ENCODE assay signal across 8 cellular contexts in genomic region chr19:2236285-2237050, GRCh38. TPM values are rescaled to one million over a fixed set of nuclear protein-coding genes. Genes with fewer than 3 reads are reported as not detected.
DNase-seq lines count a peak whose midpoint lies in the region; ATAC-seq and TF ChIP-seq lines count a peak whose summit lies in the region.

A gene with protein sequence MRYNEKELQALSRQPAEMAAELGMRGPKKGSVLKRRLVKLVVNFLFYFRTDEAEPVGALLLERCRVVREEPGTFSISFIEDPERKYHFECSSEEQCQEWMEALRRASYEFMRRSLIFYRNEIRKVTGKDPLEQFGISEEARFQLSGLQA (minus strand): TSS chr19:2236329. CDS start chr19:2236248, 81 bp downstream.
A gene with protein sequence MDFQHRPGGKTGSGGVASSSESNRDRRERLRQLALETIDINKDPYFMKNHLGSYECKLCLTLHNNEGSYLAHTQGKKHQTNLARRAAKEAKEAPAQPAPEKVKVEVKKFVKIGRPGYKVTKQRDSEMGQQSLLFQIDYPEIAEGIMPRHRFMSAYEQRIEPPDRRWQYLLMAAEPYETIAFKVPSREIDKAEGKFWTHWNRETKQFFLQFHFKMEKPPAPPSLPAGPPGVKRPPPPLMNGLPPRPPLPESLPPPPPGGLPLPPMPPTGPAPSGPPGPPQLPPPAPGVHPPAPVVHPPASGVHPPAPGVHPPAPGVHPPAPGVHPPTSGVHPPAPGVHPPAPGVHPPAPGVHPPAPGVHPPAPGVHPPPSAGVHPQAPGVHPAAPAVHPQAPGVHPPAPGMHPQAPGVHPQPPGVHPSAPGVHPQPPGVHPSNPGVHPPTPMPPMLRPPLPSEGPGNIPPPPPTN (plus strand): TSS chr19:2236824. CDS start chr19:2243419, 6,595 bp downstream.

- no peaks in the 10 kb centered on the region for H3K9me3 Mint-ChIP-seq in activated CD4-positive, alpha-beta T cell treated with anti-CD3 and anti-CD28 coated beads, Interleukin-2, amount 10 ng/mL, durations not matched to agents 24 days and 14 days

- peaks cover 56% of the 10 kb centered on the region for H3K36me3 Mint-ChIP-seq in activated CD4-positive, alpha-beta T cell treated with anti-CD3 and anti-CD28 coated beads, Interleukin-2, amount 10 ng/mL, durations not matched to agents 24 days and 14 days (ENCODE audit: low read depth)

- H3K27ac ChIP-seq in C4-2B (peak within 1 kb of the TSS; percentile 95), coronary artery (peak within 1 kb of the TSS; percentile 98 to 100), layer of hippocampus (ENCODE audit: low read depth, low read length) (peak within 1 kb of the TSS; percentile 100)

- no peaks in the 10 kb centered on the region for H3K27me3 ChIP-seq in layer of hippocampus (ENCODE audit: control insufficient read depth, insufficient read depth, low read length)

- peak within 1 kb of the TSS; percentile 98 for H3K4me3 ChIP-seq in coronary artery

- peak within 1 kb of the TSS; percentile 100 for H3K4me3 Mint-ChIP-seq in activated CD4-positive, alpha-beta T cell treated with anti-CD3 and anti-CD28 coated beads, Interleukin-2, amount 10 ng/mL, durations not matched to agents 24 days and 14 days

- H3K27ac Mint-ChIP-seq in activated CD4-positive, alpha-beta T cell treated with anti-CD3 and anti-CD28 coated beads, Interleukin-2, amount 10 ng/mL, durations not matched to agents 24 days and 14 days: peak within 1 kb of the TSS; percentile 100

- peak; percentile 85 for ATAC-seq in GM19324 (IDR thresholded peaks at IDR 0.05; ENCODE audit: low FRiP score, unreplicated experiment)
- peak; percentile 41 for ATAC-seq in HG03469 (IDR thresholded peaks at IDR 0.05; ENCODE audit: unreplicated experiment)

- intact Hi-C loops in activated CD4-positive, alpha-beta T cell treated with anti-CD3 and anti-CD28 coated beads, Interleukin-2, amount 10 ng/mL, durations not matched to agents 24 days and 14 days (cut with micrococcal nuclease): loop anchor here (1.0 to 5.0 kb wide), 6 partner anchors 33 to 155 kb away; partner anchors contain the start of gene AP3D1

- H3K27me3 Mint-ChIP-seq in activated CD4-positive, alpha-beta T cell treated with anti-CD3 and anti-CD28 coated beads, Interleukin-2, amount 10 ng/mL, durations not matched to agents 24 days and 14 days: peaks cover 2% of the 10 kb centered on the region

- H3K4me1 Mint-ChIP-seq in activated CD4-positive, alpha-beta T cell treated with anti-CD3 and anti-CD28 coated beads, Interleukin-2, amount 10 ng/mL, durations not matched to agents 24 days and 14 days: peaks cover 55% of the 10 kb centered on the region

- peak; percentile 90 for DNase-seq in NCI-H526 treated with DMSO at 0.1 percent for 48 hours (lab: John Stamatoyannopoulos, UW)
- DNase-seq in activated CD4-positive, alpha-beta T cell treated with anti-CD3 and anti-CD28 coated beads, Interleukin-2, amount 10 ng/mL, durations not matched to agents 24 days and 14 days: peak; percentile 100
- peak; percentile 98 for DNase-seq in coronary artery (ENCODE audit: low spot score)
- peak; percentile 97 to 99 for DNase-seq in stimulated activated CD4-positive, alpha-beta T cell treated with anti-CD3 and anti-CD28 coated beads, Interleukin-1b, Interleukin-23, amount 100 ng/mL, for 4 hours (ENCODE audit: low read depth in 2 of 2)

- TF ChIP-seq CTCF in C4-2B (conservative IDR thresholded peaks at IDR 0.05): peak; percentile 100
- TF ChIP-seq CTCF in coronary artery (IDR thresholded peaks at IDR 0.05): peak; percentile 99

RNA-seq across cellular contexts. Expression of the first gene that starts in this region (rescaled TPM):
- total RNA-seq in activated CD4-positive, alpha-beta T cell treated with anti-CD3 and anti-CD28 coated beads, Interleukin-2, amount 10 ng/mL, durations not matched to agents 24 days and 14 days: 70.5 and 71.6 TPM in 2 replicates

RNA-seq across cellular contexts. Expression of the second gene that starts in this region (rescaled TPM):
- 159 and 171 TPM in 2 replicates for total RNA-seq in activated CD4-positive, alpha-beta T cell treated with anti-CD3 and anti-CD28 coated beads, Interleukin-2, amount 10 ng/mL, durations not matched to agents 24 days and 14 days

Comparison
In these comparisons a context has a peak if more than half of its experiments do, and no peak if none do; other contexts are left out.
1. Peak in every context shown above with its lines: DNase-seq, ATAC-seq, H3K4me3 ChIP-seq and H3K27ac ChIP-seq.